8 cellular contexts compared by ENCODE assay signal in the genomic region with DNA sequence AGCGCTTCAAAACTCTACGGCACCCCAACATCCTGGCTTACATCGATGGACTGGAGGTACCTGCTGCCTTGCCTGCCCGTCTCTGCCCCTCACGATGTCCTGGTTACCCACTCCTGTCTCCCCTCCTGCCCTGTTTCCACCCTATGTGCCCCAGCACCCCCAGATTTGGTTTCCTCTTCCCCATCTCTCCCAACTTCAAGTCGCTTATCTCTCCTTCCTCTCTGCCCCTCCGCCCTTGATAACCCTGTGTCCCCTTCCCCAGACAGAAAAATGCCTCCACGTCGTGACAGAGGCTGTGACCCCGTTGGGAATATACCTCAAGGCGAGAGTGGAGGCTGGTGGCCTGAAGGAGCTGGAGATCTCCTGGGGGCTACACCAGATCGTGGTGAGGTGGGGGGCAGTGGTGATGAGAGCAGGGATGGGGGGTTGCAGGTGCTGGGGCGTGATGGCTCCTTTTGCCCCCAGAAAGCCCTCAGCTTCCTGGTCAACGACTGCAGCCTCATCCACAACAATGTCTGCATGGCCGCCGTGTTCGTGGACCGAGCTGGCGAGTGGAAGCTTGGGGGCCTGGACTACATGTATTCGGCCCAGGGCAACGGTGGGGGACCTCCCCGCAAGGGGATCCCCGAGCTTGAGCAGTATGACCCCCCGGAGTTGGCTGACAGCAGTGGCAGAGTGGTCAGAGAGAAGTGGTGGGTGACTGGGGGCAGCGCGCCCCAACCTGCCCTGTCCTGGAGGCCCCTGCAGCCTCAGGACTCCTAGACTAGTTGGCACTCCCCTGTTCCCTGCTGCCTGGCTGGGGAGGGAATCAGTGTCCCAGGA. TPM values are rescaled to one million over a fixed set of nuclear protein-coding genes. Genes with fewer than 3 reads are reported as not detected.
DNase-seq lines count a peak whose midpoint lies in the region; ATAC-seq and TF ChIP-seq lines count a peak whose summit lies in the region.

No MANE protein-coding gene starts in this region.

- ATAC-seq in RWPE2 (ENCODE audit: low read depth) = no peak

- peak overlapping the region; percentile 95 for H2BK120ac ChIP-seq in trophoblast cell (ENCODE audit: insufficient read depth, low read length, poor library complexity)

- peak overlapping the region; percentile 7 for H3K23ac ChIP-seq in trophoblast cell (ENCODE audit: low read length)

- H3K27me3 ChIP-seq in RWPE2 (ENCODE audit: insufficient read depth, poor library complexity, severe bottlenecking) (no peaks in the 10 kb centered on the region), esophagus squamous epithelium (no peaks in the 10 kb centered on the region), trophoblast cell (ENCODE audit: insufficient read depth, low read length) (no peaks in the 10 kb centered on the region)

- intact Hi-C loops in esophagus squamous epithelium (cut with DNase I) = no loop called here

- H3K36me3 ChIP-seq in RWPE2 (ENCODE audit: low read depth) (peaks cover 46% of the 10 kb centered on the region), esophagus squamous epithelium (peaks cover 2 to 48% (median 5%) of the 10 kb centered on the region in 3 donors), trophoblast cell (ENCODE audit: control insufficient read depth in 1 of 2, insufficient read depth in 2 of 2, low read length in 2 of 2) (peaks cover 39 to 41% of the 10 kb centered on the region in 2 experiments)

- H3K4me3 ChIP-seq in RWPE2 (ENCODE audit: severe bottlenecking) = peak overlapping the region; percentile 93
- peak overlapping the region; percentile 66 to 99 (median 85) for H3K4me3 ChIP-seq in esophagus squamous epithelium
- peak overlapping the region; percentile 84 for H3K4me3 ChIP-seq in trophoblast cell (ENCODE audit: low read depth, low read length)

- H3K4me1 ChIP-seq in RWPE2 (ENCODE audit: insufficient read depth, poor library complexity, severe bottlenecking) (peaks cover 3% of the 10 kb centered on the region), esophagus squamous epithelium (peaks cover 20 to 43% (median 22%) of the 10 kb centered on the region in 3 donors), trophoblast cell (ENCODE audit: control insufficient read depth in 1 of 2, insufficient read depth in 2 of 2, low read length in 2 of 2) (peaks cover 14 to 22% of the 10 kb centered on the region in 2 experiments)

- WGBS in esophagus squamous epithelium, 2 donors = 27 to 44% methylated on average over 14 to 16 of the region's 26 CpGs
- no CpG with 5 or more reads among the region's 26 CpGs for WGBS in trophoblast cell (ENCODE audit: extremely low coverage, insufficient coverage, insufficient read length)

- peak overlapping the region; percentile 48 for H2AFZ ChIP-seq in trophoblast cell (ENCODE audit: insufficient read depth, low read length, poor library complexity)

- H4K12ac ChIP-seq in trophoblast cell (ENCODE audit: low read depth, low read length) = peak overlapping the region; percentile 75

- H3K79me2 ChIP-seq in trophoblast cell (ENCODE audit: control insufficient read depth, insufficient read depth, low read length, poor library complexity) = peaks cover 10% of the 10 kb centered on the region

- H4K8ac ChIP-seq in trophoblast cell (ENCODE audit: low read depth, low read length) = peak overlapping the region; percentile 97

- peak overlapping the region; percentile 23 for H2BK12ac ChIP-seq in trophoblast cell (ENCODE audit: low read length)

- H2AK5ac ChIP-seq in trophoblast cell (ENCODE audit: low read length) = peak overlapping the region; percentile 84

- H3K9ac ChIP-seq in trophoblast cell (ENCODE audit: low read length) = peak overlapping the region; percentile 80

- H4K91ac ChIP-seq in trophoblast cell (ENCODE audit: low read depth, low read length) = peak overlapping the region; percentile 97

- DNase-seq in D341Med (ENCODE audit: low spot score) (peak; percentile 19), RWPE2 (ENCODE audit: low spot score) (no peak), esophagus squamous epithelium (lab: John Stamatoyannopoulos, UW) (no peak), trophoblast cell (no peak), NCI-H2196 treated with DMSO at 0.1 percent for 48 hours (lab: John Stamatoyannopoulos, UW; ENCODE audit: unreplicated experiment) (no peak), NCI-H1694 (lab: John Stamatoyannopoulos, UW) (no peak), MV-4-11 (lab: John Stamatoyannopoulos, UW) (no peak)
- DNase-seq in stimulated activated CD4-positive, alpha-beta T cell treated with anti-CD3 and anti-CD28 coated beads, Interleukin-2, amount 100 ng/mL, for 48 hours = no peak

- no peak for TF ChIP-seq POLR2A in esophagus squamous epithelium (IDR thresholded peaks at IDR 0.05)

- peak overlapping the region; percentile 97 for H3K18ac ChIP-seq in trophoblast cell (ENCODE audit: low read length)

- peak overlapping the region; percentile 87 for H2BK5ac ChIP-seq in trophoblast cell (ENCODE audit: low read depth, low read length, poor library complexity)

- peak overlapping the region; percentile 92 for H3K4ac ChIP-seq in trophoblast cell (ENCODE audit: low read depth, low read length)

- H3K14ac ChIP-seq in trophoblast cell (ENCODE audit: low read length) = peak overlapping the region; percentile 99

- H3K9me3 ChIP-seq in RWPE2 (ENCODE audit: severe bottlenecking) (no peaks in the 10 kb centered on the region), esophagus squamous epithelium (no peaks in the 10 kb centered on the region), trophoblast cell (ENCODE audit: insufficient read depth, low read depth, low read length) (peaks cover 2% of the 10 kb centered on the region)

- H3K4me2 ChIP-seq in trophoblast cell (ENCODE audit: low read length) = peak overlapping the region; percentile 91

- TF ChIP-seq CTCF in RWPE2 (IDR thresholded peaks at IDR 0.05; ENCODE audit: poor library complexity, severe bottlenecking) (no peak), esophagus squamous epithelium (IDR thresholded peaks at IDR 0.05) (no peak)

- peaks cover 10% of the 10 kb centered on the region for H3K79me1 ChIP-seq in trophoblast cell (ENCODE audit: low read length)

- peak overlapping the region; percentile 59 for H3K27ac ChIP-seq in RWPE2 (ENCODE audit: poor library complexity, severe bottlenecking)
- peak overlapping the region; percentile 83 to 96 (median 90) for H3K27ac ChIP-seq in esophagus squamous epithelium
- no peak overlapping the region for H3K27ac ChIP-seq in trophoblast cell (ENCODE audit: low read depth, low read length)

RNA-seq across cellular contexts. Expression of a gene that starts 1.0 kb away (rescaled TPM):
- total RNA-seq in esophagus squamous epithelium = 10 to 100 TPM; 40.6 to 63.3 (median 52.6) TPM
- 117 and 118 TPM in 2 replicates for polyA plus RNA-seq in trophoblast cell (2013)

RNA-seq across cellular contexts. Expression of a gene that starts 27.0 kb away (rescaled TPM):
- over 10,000 TPM in 2 of 4 donors, 1,000 to 10,000 TPM in 2; 1,739 to 13,677 (median 9,435) TPM for total RNA-seq in esophagus squamous epithelium
- 597 and 615 TPM in 2 replicates for polyA plus RNA-seq in trophoblast cell (2013)

RNA-seq across cellular contexts. Expression of a gene that starts 32.3 kb away (rescaled TPM):
- 10 to 100 TPM; 28.1 to 87.5 (median 54.0) TPM for total RNA-seq in esophagus squamous epithelium
- 36.2 and 40.2 TPM in 2 replicates for polyA plus RNA-seq in trophoblast cell (2013)

RNA-seq across cellular contexts. Expression of a gene that starts 44.4 kb away (rescaled TPM):
- total RNA-seq in esophagus squamous epithelium = 10 to 100 TPM; 33.2 to 48.0 (median 40.0) TPM
- polyA plus RNA-seq in trophoblast cell (2013) = 88.8 and 89.4 TPM in 2 replicates

RNA-seq across cellular contexts. Expression of a gene that starts 46.5 kb away (rescaled TPM):
- total RNA-seq in esophagus squamous epithelium = 10 to 100 TPM; 12.0 to 44.1 (median 23.9) TPM
- 71.6 and 72.3 TPM in 2 replicates for polyA plus RNA-seq in trophoblast cell (2013)
